ENCODE assay signal across 3 cellular contexts in the genomic region with DNA sequence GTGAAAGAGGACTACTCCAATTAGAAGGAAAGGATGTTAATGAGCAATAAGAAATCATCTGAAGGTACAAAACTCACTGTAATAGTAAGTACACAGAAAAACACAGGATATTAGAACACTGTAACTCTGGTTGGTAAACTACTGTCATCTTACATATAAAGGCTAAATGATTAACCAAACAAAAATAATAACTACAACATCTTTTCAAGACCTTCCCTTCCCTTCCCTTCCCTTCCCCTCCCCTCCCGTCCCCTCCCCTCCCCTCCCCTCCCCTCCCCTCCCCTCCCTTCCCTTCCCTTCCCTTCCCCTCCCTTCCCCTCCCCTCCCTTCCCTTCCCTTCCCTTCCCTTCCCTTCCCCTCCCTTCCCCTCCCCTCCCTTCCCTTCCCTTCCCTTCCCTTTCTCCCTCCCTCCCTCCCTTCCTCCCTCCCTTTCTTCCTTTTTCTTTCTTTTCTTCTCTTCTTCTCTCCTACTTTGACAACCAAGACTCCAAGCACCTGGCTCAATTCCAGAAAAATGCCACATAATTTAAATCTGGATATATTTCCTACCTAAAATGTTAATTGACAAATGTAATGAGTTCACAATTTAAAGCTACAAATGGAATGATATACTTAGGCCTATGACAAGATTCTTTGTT. TPM values are rescaled to one million over a fixed set of nuclear protein-coding genes. Genes with fewer than 3 reads are reported as not detected.
"Had no signal": no experiment of that assay in that cellular context is flagged by ENCODE, and none has a peak within 500 bp of the region (broad histone marks: within the 10 kb centered on the region; RNA-seq: fewer than 3 reads in every experiment).

No MANE protein-coding gene starts in this region.

RNA-seq across cellular contexts. Expression of a gene that starts 38.7 kb away (rescaled TPM):
- total RNA-seq: HT-29, HT1080 had no signal
- polyA plus RNA-seq: IgD-negative memory B cell had no signal
